ENCODE assay signal across 16 cellular contexts in genomic region chr16:15866451-15866850, GRCh38. TPM values are rescaled to one million over a fixed set of nuclear protein-coding genes. Genes with fewer than 3 reads are reported as not detected.
"Had no signal": no experiment of that assay in that cellular context is flagged by ENCODE, and none has a peak within 500 bp of the region (broad histone marks: within the 10 kb centered on the region; RNA-seq: fewer than 3 reads in every experiment).

No MANE protein-coding gene starts in this region.

- H3K4me1 ChIP-seq: foreskin keratinocyte, pancreas, tibial artery had no signal

- ATAC-seq: activated T-cell treated with anti-CD3 and anti-CD28 coated beads, Interleukin-2, amount 50 U/mL, for 72 hours; foreskin keratinocyte; natural killer cell; pancreas had no signal

- H3K4me3 ChIP-seq: pancreas, spleen, tibial artery had no signal

- FAIRE-seq: endothelial cell of umbilical vein, pancreas, TTC549, urothelium cell line had no signal

- H3K9me3 ChIP-seq: neutrophil, pancreas, spleen, tibial artery had no signal

- H3K27ac ChIP-seq: foreskin keratinocyte, neutrophil, pancreas, spleen, tibial artery had no signal

- H3K27me3 ChIP-seq: foreskin keratinocyte, neutrophil, pancreas, spleen, tibial artery had no signal

- DNase-seq: activated CD4-positive, alpha-beta T cell treated with anti-CD3 and anti-CD28 coated beads, Interleukin-2, amount 50 U/mL, for 4 hours; activated effector memory CD4-positive, alpha-beta T cell treated with anti-CD3 and anti-CD28 coated beads, Interleukin-2, amount 50 U/mL, for 16 hours; activated T-cell treated with anti-CD3 and anti-CD28 coated beads, Interleukin-2, amount 50 U/mL, for 72 hours; effector CD8-positive, alpha-beta T cell; foreskin keratinocyte; mesendoderm; natural killer cell; pancreas; spleen; stimulated activated naive CD4-positive, alpha-beta T cell treated with Interleukin-2 at 50 U/mL for 16 hours; tibial artery had no signal

RNA-seq across cellular contexts. Expression of gene MYH11, which starts 9.6 kb away (rescaled TPM):
- total RNA-seq: activated CD8-positive, alpha-beta memory T cell treated with anti-CD3 and anti-CD28 coated beads for 36 hours; activated T-cell treated with anti-CD3 and anti-CD28 coated beads, Interleukin-2, amount 50 U/mL, for 72 hours; endothelial cell of umbilical vein; foreskin keratinocyte had no signal
- polyA plus RNA-seq: endothelial cell of umbilical vein, foreskin keratinocyte had no signal
